ENCODE assay signal across 18 cellular contexts in genomic region chr11:69318093-69318420, GRCh38. TPM values are rescaled to one million over a fixed set of nuclear protein-coding genes. Genes with fewer than 3 reads are reported as not detected.
DNase-seq lines count a peak whose midpoint lies in the region; ATAC-seq and TF ChIP-seq lines count a peak whose summit lies in the region.
"Had no signal": no experiment of that assay in that cellular context is flagged by ENCODE, and none has a peak within 500 bp of the region (broad histone marks: within the 10 kb centered on the region; RNA-seq: fewer than 3 reads in every experiment).

No MANE protein-coding gene starts in this region.

- peak overlapping the region; percentile 7 for H3K4me2 ChIP-seq in osteoblast (ENCODE audit: insufficient read depth, low read length)

- H3K27me3 ChIP-seq in SJSA1 (replicated peaks) (no peaks in the 10 kb centered on the region), osteoblast (ENCODE audit: insufficient read depth, low read length) (no peaks in the 10 kb centered on the region)
- H3K27me3 ChIP-seq: SJCRH30 had no signal

- peak overlapping the region; percentile 49; the same call in 1 of the 2 replicates for H3K4me3 Mint-ChIP-seq in HFFc6
- H3K4me3 Mint-ChIP-seq in activated naive CD8-positive, alpha-beta T cell treated with anti-CD3 and anti-CD28 coated beads, Interleukin-2, amount 50 U/mL, for 24 hours: no peak overlapping the region
- H3K4me3 Mint-ChIP-seq: CD14-positive monocyte, H9 had no signal

- H3K36me3 Mint-ChIP-seq in HFFc6 (ENCODE audit: low read depth): peaks cover 30% of the 10 kb centered on the region
- H3K36me3 Mint-ChIP-seq in activated naive CD8-positive, alpha-beta T cell treated with anti-CD3 and anti-CD28 coated beads, Interleukin-2, amount 50 U/mL, for 24 hours (ENCODE audit: low read depth): no peaks in the 10 kb centered on the region

- DNase-seq in HFFc6 (no peak), SJSA1 (ENCODE audit: low read depth in 1 of 2, low spot score in 2 of 2) (no peak), osteoblast (ENCODE audit: insufficient read length, low spot score, missing footprints) (no peak), omental fat pad (ENCODE audit: low spot score) (no peak), NCI-H1092 treated with DMSO at 0.1 percent for 48 hours (lab: John Stamatoyannopoulos, UW) (no peak)
- DNase-seq in activated naive CD8-positive, alpha-beta T cell treated with anti-CD3 and anti-CD28 coated beads, Interleukin-2, amount 50 U/mL, for 24 hours: no peak
- DNase-seq: AML-193, DMS 273 treated with DMSO at 0.1 percent for 48 hours, DND-41, H9, NCI-H1048, NCI-H146, NCI-H510A treated with DMSO at 0.1 percent for 48 hours, NCI-H82, SJCRH30 had no signal

- no peak overlapping the region for H3K4me3 ChIP-seq in SJSA1
- no peak overlapping the region for H3K4me3 ChIP-seq in osteoblast (ENCODE audit: insufficient read depth, low read length)
- H3K4me3 ChIP-seq: SJCRH30 had no signal

- no peaks in the 10 kb centered on the region for H4K20me1 ChIP-seq in osteoblast (ENCODE audit: insufficient read depth, low read length)

- peaks cover 2% of the 10 kb centered on the region; the same call in 1 of the 2 replicates for H3K27me3 Mint-ChIP-seq in HFFc6 (ENCODE audit: insufficient read depth)
- no peaks in the 10 kb centered on the region for H3K27me3 Mint-ChIP-seq in activated naive CD8-positive, alpha-beta T cell treated with anti-CD3 and anti-CD28 coated beads, Interleukin-2, amount 50 U/mL, for 24 hours

- H3K9me3 Mint-ChIP-seq in HFFc6: no peaks in the 10 kb centered on the region; the same call in 1 of the 2 replicates
- H3K9me3 Mint-ChIP-seq in activated naive CD8-positive, alpha-beta T cell treated with anti-CD3 and anti-CD28 coated beads, Interleukin-2, amount 50 U/mL, for 24 hours: peaks cover 7% of the 10 kb centered on the region
- H3K9me3 Mint-ChIP-seq: H9 had no signal

- peak overlapping the region; percentile 26 for H3K27ac ChIP-seq in SJSA1
- peak overlapping the region; percentile 67 for H3K27ac ChIP-seq in osteoblast (ENCODE audit: low read depth, low read length)
- H3K27ac ChIP-seq: HL-60, SJCRH30 had no signal

- no peaks in the 10 kb centered on the region for H3K4me1 Mint-ChIP-seq in HFFc6 (ENCODE audit: low read depth)
- peaks cover 22% of the 10 kb centered on the region for H3K4me1 Mint-ChIP-seq in activated naive CD8-positive, alpha-beta T cell treated with anti-CD3 and anti-CD28 coated beads, Interleukin-2, amount 50 U/mL, for 24 hours

- H3K9me3 ChIP-seq in SJSA1 (replicated peaks): 0 out of 2 replicates have a peak, but pooled peaks cover 5% of the 10 kb centered on the region
- no peaks in the 10 kb centered on the region for H3K9me3 ChIP-seq in osteoblast (ENCODE audit: low read depth, low read length)

- ATAC-seq in activated naive CD8-positive, alpha-beta T cell treated with anti-CD3 and anti-CD28 coated beads, Interleukin-2, amount 50 U/mL, for 24 hours: no peak
- ATAC-seq in HG03457 (IDR thresholded peaks at IDR 0.05; ENCODE audit: unreplicated experiment) (no peak), omental fat pad (ENCODE audit: low FRiP score) (no peak)

- no peak for TF ChIP-seq CTCF in HFFc6 (IDR thresholded peaks at IDR 0.05)
- no peak for TF ChIP-seq CTCF in osteoblast (IDR thresholded peaks at IDR 0.05; ENCODE audit: extremely low read depth, low read depth, low read length)
- TF ChIP-seq CTCF in omental fat pad (IDR thresholded peaks at IDR 0.05): no peak

- H3K27ac Mint-ChIP-seq in HFFc6: no peak overlapping the region
- peak overlapping the region; percentile 77 for H3K27ac Mint-ChIP-seq in activated naive CD8-positive, alpha-beta T cell treated with anti-CD3 and anti-CD28 coated beads, Interleukin-2, amount 50 U/mL, for 24 hours
- H3K27ac Mint-ChIP-seq: CD14-positive monocyte, H9 had no signal

- H3K36me3 ChIP-seq in SJSA1: peaks cover 9% of the 10 kb centered on the region; the same call in 1 of the 2 replicates
- no peaks in the 10 kb centered on the region for H3K36me3 ChIP-seq in osteoblast (ENCODE audit: insufficient read depth, low read length)
- H3K36me3 ChIP-seq: SJCRH30 had no signal

- peaks cover 49% of the 10 kb centered on the region for H3K79me2 ChIP-seq in osteoblast (ENCODE audit: insufficient read depth, low read length)

- H2AFZ ChIP-seq in osteoblast (ENCODE audit: low read length): no peak overlapping the region

- H3K4me1 ChIP-seq in SJSA1 (replicated peaks): peaks cover 62% of the 10 kb centered on the region
- peaks cover 55% of the 10 kb centered on the region for H3K4me1 ChIP-seq in osteoblast (ENCODE audit: insufficient read depth, low read length)

RNA-seq across cellular contexts. Expression of gene MYEOV, which starts 24.1 kb away (rescaled TPM):
- total RNA-seq in HFFc6 (2021; fragmentation: NEBNext Ultra II Directional; extraction: Animal tissue kit (Norgen Biotek cat#: 25700)): 10 to 100 TPM; 55.5 to 93.3 (median 79.9) TPM
- total RNA-seq in SJSA1 (2014; rRNA removed; shearing (Covaris generic)): 3.4 and 5.3 TPM in 2 replicates
- total RNA-seq in osteoblast (0.88 and 1.4 TPM in 2 replicates), omental fat pad (1 to 10 TPM in 1 of 4 donors, under 1 TPM in 3; 0.65 to 8.9 (median 0.83) TPM)
